Comparison of ENCODE assay signal across 16 cellular contexts in the genomic region with DNA sequence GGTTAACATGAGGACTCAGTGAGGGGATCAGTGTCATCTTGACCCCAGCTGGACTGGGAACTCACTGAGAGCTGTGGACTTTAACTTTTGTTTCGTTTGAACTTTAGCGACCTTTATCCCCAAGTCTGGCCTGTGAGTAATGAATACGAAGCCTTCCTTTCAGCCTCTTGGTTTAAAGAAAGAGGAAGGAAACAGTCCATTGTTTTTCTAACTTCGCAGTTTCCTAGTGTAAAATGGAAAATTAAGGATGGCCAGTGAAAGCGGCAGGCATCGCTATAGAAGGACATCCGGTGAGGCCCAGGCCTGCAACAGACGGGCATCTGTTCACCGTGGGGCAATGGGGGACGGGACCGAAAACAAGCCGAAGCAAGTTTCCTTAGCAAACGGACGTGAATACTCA. TPM values are rescaled to one million over a fixed set of nuclear protein-coding genes. Genes with fewer than 3 reads are reported as not detected.
DNase-seq lines count a peak whose midpoint lies in the region; TF ChIP-seq lines count a peak whose summit lies in the region.
"Had no signal": no experiment of that assay in that cellular context is flagged by ENCODE, and none has a peak within 500 bp of the region (broad histone marks: within the 10 kb centered on the region; RNA-seq: fewer than 3 reads in every experiment).

No MANE protein-coding gene starts in this region.

- peak; percentile 88 for DNase-seq in MV-4-11 (lab: John Stamatoyannopoulos, UW)
- peak; percentile 60 for DNase-seq in endothelial cell (ENCODE audit: low spot score)
- no peak for DNase-seq in NCI-H774 (lab: John Stamatoyannopoulos, UW)
- no peak for DNase-seq in ureter (ENCODE audit: low spot score)
- DNase-seq in activated CD8-positive, alpha-beta memory T cell treated with anti-CD3 and anti-CD28 coated beads for 24 hours = no peak
- DNase-seq: activated CD8-positive, alpha-beta memory T cell treated with anti-CD3 and anti-CD28 coated beads, Interleukin-2, amount 50 U/mL, for 48 hours; cerebellar nuclear complex; midbrain; NCI-H1417 treated with DMSO at 0.1 percent for 48 hours; NCI-H446; PC-9; stimulated activated CD4-positive, alpha-beta T cell treated with anti-CD3 and anti-CD28 coated beads, Interleukin-4, amount 100 ng/mL, for 24 hours; stimulated activated naive CD4-positive, alpha-beta T cell treated with Interleukin-2 at 50 U/mL for 16 hours; T-cell had no signal

- no peak overlapping the region for H3K4me3 Mint-ChIP-seq in endothelial cell (ENCODE audit: unreplicated experiment)
- H3K4me3 Mint-ChIP-seq: T-cell had no signal

- TF ChIP-seq CTCF in endothelial cell (IDR thresholded peaks at IDR 0.05; ENCODE audit: unreplicated experiment) = no peak

- H3K36me3 ChIP-seq in muscle layer of duodenum (ENCODE audit: control insufficient read depth in 1 of 2, insufficient read depth in 2 of 2, low read length in 2 of 2) (no peaks in the 10 kb centered on the region), subcutaneous abdominal adipose tissue (ENCODE audit: control insufficient read depth in 5 of 5, insufficient read depth in 5 of 5, low read length in 5 of 5) (no peaks in the 10 kb centered on the region)

- no peaks in the 10 kb centered on the region for H3K36me3 Mint-ChIP-seq in endothelial cell (ENCODE audit: low read depth, unreplicated experiment)
- H3K36me3 Mint-ChIP-seq: T-cell had no signal

- peak overlapping the region; percentile 99 for H3K27ac Mint-ChIP-seq in endothelial cell (ENCODE audit: unreplicated experiment)
- H3K27ac Mint-ChIP-seq: T-cell had no signal

- peaks cover 2% of the 10 kb centered on the region for H3K27me3 Mint-ChIP-seq in endothelial cell (ENCODE audit: unreplicated experiment)
- H3K27me3 Mint-ChIP-seq: T-cell had no signal

- H3K9me3 ChIP-seq in muscle layer of duodenum (ENCODE audit: control insufficient read depth in 1 of 2, low read length in 2 of 2) = no peaks in the 10 kb centered on the region
- no peaks in the 10 kb centered on the region for H3K9me3 ChIP-seq in subcutaneous abdominal adipose tissue (ENCODE audit: control insufficient read depth in 5 of 5, low read length in 5 of 5)

- peak overlapping the region; percentile 16 for H3K27ac ChIP-seq in muscle layer of duodenum (ENCODE audit: low read length)
- peak overlapping the region; percentile 38 for H3K27ac ChIP-seq in subcutaneous abdominal adipose tissue (ENCODE audit: low read depth, low read length)
- H3K27ac ChIP-seq: PC-9 had no signal

- H3K4me3 ChIP-seq in muscle layer of duodenum (ENCODE audit: low read depth in 1 of 2, low read length in 2 of 2) (no peak overlapping the region), subcutaneous abdominal adipose tissue (ENCODE audit: low read depth in 1 of 5, low read length in 5 of 5) (no peak overlapping the region)
- H3K4me3 ChIP-seq: PC-9 had no signal

- H3K4me1 ChIP-seq in muscle layer of duodenum (ENCODE audit: control insufficient read depth in 1 of 2, insufficient read depth in 2 of 2, low read length in 2 of 2) (no peaks in the 10 kb centered on the region), subcutaneous abdominal adipose tissue (ENCODE audit: control insufficient read depth in 5 of 5, insufficient read depth in 5 of 5, low read length in 5 of 5) (peaks cover 0 to 20% (median 4%) of the 10 kb centered on the region in 5 donors)

- H3K27me3 ChIP-seq in muscle layer of duodenum (ENCODE audit: low read depth, low read length) (no peaks in the 10 kb centered on the region), subcutaneous abdominal adipose tissue (ENCODE audit: control insufficient read depth in 5 of 5, insufficient read depth in 4 of 5, low read length in 5 of 5) (no peaks in the 10 kb centered on the region)

- H3K9ac ChIP-seq in subcutaneous abdominal adipose tissue (ENCODE audit: low read length in 5 of 5) = no peak overlapping the region

- peaks cover 58% of the 10 kb centered on the region for H3K4me1 Mint-ChIP-seq in endothelial cell (ENCODE audit: unreplicated experiment)

- H3K9me3 Mint-ChIP-seq in endothelial cell (ENCODE audit: unreplicated experiment) = no peaks in the 10 kb centered on the region
- H3K9me3 Mint-ChIP-seq: T-cell had no signal

RNA-seq across cellular contexts. Expression of a gene that starts 44.1 kb away (rescaled TPM):
- 25.7 TPM for total RNA-seq in endothelial cell (ENCODE audit: unreplicated experiment)
- 18.5 TPM for total RNA-seq in ureter

RNA-seq across cellular contexts. Expression of a gene that starts 55.8 kb away (rescaled TPM):
- total RNA-seq in endothelial cell (ENCODE audit: unreplicated experiment) (1.2 TPM), ureter (5.7 TPM)

Comparison
In these comparisons a context has a peak if more than half of its experiments do, and no peak if none do; other contexts are left out.
1. DNase-seq: peak in MV-4-11 (single experiment) and endothelial cell (single experiment); none in NCI-H774 (single experiment), ureter (single experiment) and activated CD8-positive, alpha-beta memory T cell treated with anti-CD3 and anti-CD28 coated beads for 24 hours (single experiment).